Comparison of ENCODE assay signal across 8 cellular contexts in genomic region chr10:114042895-114043531, GRCh38. TPM values are rescaled to one million over a fixed set of nuclear protein-coding genes. Genes with fewer than 3 reads are reported as not detected.
A peak's percentile ranks its signal among the peaks of the same experiment; 100 is the strongest.
DNase-seq lines count a peak whose midpoint lies in the region; ATAC-seq and TF ChIP-seq lines count a peak whose summit lies in the region.

No MANE protein-coding gene starts in this region.

- no peak overlapping the region for H3K23ac ChIP-seq in mesendoderm (ENCODE audit: low read length)

- peak overlapping the region; percentile 47 for H3K56ac ChIP-seq in mesendoderm (ENCODE audit: low read length)

- no peak overlapping the region for H2BK120ac ChIP-seq in mesendoderm (ENCODE audit: low read depth, low read length)

- no peak for TF ChIP-seq CTCF in tibial artery (IDR thresholded peaks at IDR 0.05)

- peak; percentile 44 for ATAC-seq in HG02885 (IDR thresholded peaks at IDR 0.05; ENCODE audit: poor library complexity, unreplicated experiment)
- ATAC-seq in HG02623 (IDR thresholded peaks at IDR 0.05; ENCODE audit: unreplicated experiment), result no peak

- no peak overlapping the region for H3K18ac ChIP-seq in mesendoderm (ENCODE audit: low read length)

- intact Hi-C loops in tibial artery (cut with DNase I; ENCODE audit: low total_unique reads), result no loop called here

- H3K36me3 ChIP-seq in SK-N-MC (ENCODE audit: insufficient read depth, low read length), result peaks cover 27% of the 10 kb centered on the region
- H3K36me3 ChIP-seq in ectodermal cell (ENCODE audit: control insufficient read depth, insufficient read depth, low read length), result no peaks in the 10 kb centered on the region
- no peaks in the 10 kb centered on the region for H3K36me3 ChIP-seq in mesendoderm (ENCODE audit: control insufficient read depth, insufficient read depth, low read length)
- no peaks in the 10 kb centered on the region for H3K36me3 ChIP-seq in tibial artery

- peak; percentile 42 for DNase-seq in activated naive CD4-positive, alpha-beta T cell treated with anti-CD3 and anti-CD28 coated beads, Interleukin-2, amount 10 ng/mL, durations not matched to agents 7 days and 5 days
- DNase-seq in activated naive CD4-positive, alpha-beta T cell treated with anti-CD3 and anti-CD28 coated beads, Interleukin-2, amount 50 U/mL, for 16 hours, result no peak
- DNase-seq in SK-N-MC (ENCODE audit: low read depth, low spot score), result no peak
- DNase-seq in mesendoderm, result peak; percentile 54
- no peak for DNase-seq in tibial artery

- H3K79me1 ChIP-seq in mesendoderm (ENCODE audit: low read length), result no peaks in the 10 kb centered on the region

- H3K9me3 ChIP-seq in SK-N-MC (ENCODE audit: low read depth, low read length) (no peaks in the 10 kb centered on the region), ectodermal cell (ENCODE audit: control insufficient read depth, low read length) (no peaks in the 10 kb centered on the region), tibial artery (no peaks in the 10 kb centered on the region)

- H3K9ac ChIP-seq in SK-N-MC (ENCODE audit: insufficient read length), result peak overlapping the region; percentile 73
- H3K9ac ChIP-seq in mesendoderm (ENCODE audit: low read length), result peak overlapping the region; percentile 4

- peak overlapping the region; percentile 81 for H3K27ac ChIP-seq in SK-N-MC
- no peak overlapping the region for H3K27ac ChIP-seq in ectodermal cell (ENCODE audit: insufficient read depth, low read depth, low read length, poor library complexity, severe bottlenecking)
- H3K27ac ChIP-seq in mesendoderm (ENCODE audit: low read depth, low read length), result no peak overlapping the region
- H3K27ac ChIP-seq in tibial artery, result no peak overlapping the region

- no peak overlapping the region for H2AK5ac ChIP-seq in mesendoderm (ENCODE audit: low read length)

- no peak overlapping the region for H2BK15ac ChIP-seq in mesendoderm (replicated peaks; ENCODE audit: low read depth)

- peak overlapping the region; percentile 84 for H3K4me3 ChIP-seq in SK-N-MC
- peak overlapping the region; percentile 36 for H3K4me3 ChIP-seq in ectodermal cell (ENCODE audit: insufficient read depth, low read depth, low read length)
- H3K4me3 ChIP-seq in mesendoderm (ENCODE audit: low read length), result peak overlapping the region; percentile 2
- H3K4me3 ChIP-seq in tibial artery, result peak overlapping the region; percentile 36 to 48

- peaks cover 18% of the 10 kb centered on the region for H3K4me1 Mint-ChIP-seq in activated naive CD4-positive, alpha-beta T cell treated with anti-CD3 and anti-CD28 coated beads, Interleukin-2, amount 10 ng/mL, durations not matched to agents 7 days and 5 days

- 2 to 3% methylated on average over 38 of the region's 38 CpGs for WGBS in ectodermal cell, 2 experiments
- WGBS in mesendoderm (ENCODE audit: extremely low coverage, insufficient coverage, low lambda C conversion rate), result no CpG with 5 or more reads among the region's 38 CpGs

- H3K4me1 ChIP-seq in ectodermal cell (ENCODE audit: control insufficient read depth, insufficient read depth, low read length) (peaks cover 3% of the 10 kb centered on the region), mesendoderm (ENCODE audit: control insufficient read depth, low read depth, low read length) (peaks cover 2% of the 10 kb centered on the region), tibial artery (peaks cover 0 to 26% (median 16%) of the 10 kb centered on the region in 4 donors)

- H2BK5ac ChIP-seq in mesendoderm (ENCODE audit: low read length), result no peak overlapping the region

- no peak overlapping the region for H4K8ac ChIP-seq in mesendoderm (ENCODE audit: low read depth, low read length)

- H3K36me3 Mint-ChIP-seq in activated naive CD4-positive, alpha-beta T cell treated with anti-CD3 and anti-CD28 coated beads, Interleukin-2, amount 10 ng/mL, durations not matched to agents 7 days and 5 days, result peaks cover 2% of the 10 kb centered on the region

- CTCF ChIA-PET in activated naive CD4-positive, alpha-beta T cell treated with anti-CD3 and anti-CD28 coated beads, Interleukin-2, amount 10 ng/mL, durations not matched to agents 7 days and 5 days (lab: Charles Lee), result interaction anchor here (1.0 to 1.1 kb wide), 2 partner anchors 89 to 241 kb away, joined by 3 read pairs; no protein-coding TSS in a partner anchor

- H3K9me3 Mint-ChIP-seq in activated naive CD4-positive, alpha-beta T cell treated with anti-CD3 and anti-CD28 coated beads, Interleukin-2, amount 10 ng/mL, durations not matched to agents 7 days and 5 days, result no peaks in the 10 kb centered on the region

- H3K4me3 Mint-ChIP-seq in activated naive CD4-positive, alpha-beta T cell treated with anti-CD3 and anti-CD28 coated beads, Interleukin-2, amount 10 ng/mL, durations not matched to agents 7 days and 5 days, result peak overlapping the region; percentile 63

- peaks cover 93% of the 10 kb centered on the region for H3K27me3 Mint-ChIP-seq in activated naive CD4-positive, alpha-beta T cell treated with anti-CD3 and anti-CD28 coated beads, Interleukin-2, amount 10 ng/mL, durations not matched to agents 7 days and 5 days

- no peak overlapping the region for H3K4ac ChIP-seq in mesendoderm (ENCODE audit: low read depth, low read length)

- no peaks in the 10 kb centered on the region for H3K79me2 ChIP-seq in mesendoderm (ENCODE audit: control insufficient read depth, insufficient read depth, low read length)

- no peak overlapping the region for H3K27ac Mint-ChIP-seq in activated naive CD4-positive, alpha-beta T cell treated with anti-CD3 and anti-CD28 coated beads, Interleukin-2, amount 10 ng/mL, durations not matched to agents 7 days and 5 days

- H3K27me3 ChIP-seq in ectodermal cell (ENCODE audit: control insufficient read depth, insufficient read depth, low read length, poor library complexity, severe bottlenecking) (peaks cover 90% of the 10 kb centered on the region), mesendoderm (ENCODE audit: insufficient read depth, low read length, poor library complexity) (peaks cover 27% of the 10 kb centered on the region), tibial artery (peaks cover 0 to 56% of the 10 kb centered on the region in 2 donors)

- peak overlapping the region; percentile 27 for H3K4me2 ChIP-seq in mesendoderm (ENCODE audit: low read length)

- H4K5ac ChIP-seq in mesendoderm (ENCODE audit: low read length), result no peak overlapping the region

RNA-seq across cellular contexts. Expression of gene ADRB1, which starts 0.7 kb away (rescaled TPM):
- polyA plus RNA-seq in ectodermal cell (2013, experiment 1 of 4), result not detected
- not detected for polyA plus RNA-seq in ectodermal cell (2013, experiment 2 of 4)
- polyA plus RNA-seq in ectodermal cell (2013, experiment 3 of 4), result not detected
- not detected for polyA plus RNA-seq in ectodermal cell (2013, experiment 4 of 4)
- polyA plus RNA-seq in mesendoderm (2013, experiment 1 of 2), result 0.13 TPM
- 0.07 TPM for polyA plus RNA-seq in mesendoderm (2013, experiment 2 of 2)

Comparison
In these comparisons a context has a peak if more than half of its experiments do, and no peak if none do; other contexts are left out.
1. DNase-seq: peak in activated naive CD4-positive, alpha-beta T cell treated with anti-CD3 and anti-CD28 coated beads, Interleukin-2, amount 10 ng/mL, durations not matched to agents 7 days and 5 days (single experiment) and mesendoderm (single experiment); none in activated naive CD4-positive, alpha-beta T cell treated with anti-CD3 and anti-CD28 coated beads, Interleukin-2, amount 50 U/mL, for 16 hours (single experiment), SK-N-MC (single experiment) and tibial artery (0 of 2).
2. H3K4me3 ChIP-seq: peak in every context shown above with its lines; median percentile 84 in SK-N-MC; 42 in tibial artery; 36 in ectodermal cell; 2 in mesendoderm.